2 cellular contexts compared by ENCODE assay signal in genomic region chrX:102085706-102086105, GRCh38.
TF ChIP-seq lines count a peak whose summit lies in the region.

No MANE protein-coding gene starts in this region.

TF ChIP-seq in SK-N-SH, 30 proteins besides CTCF, POLR2A, EP300 and RAD21:
- TF ChIP-seq, protein P1, sequence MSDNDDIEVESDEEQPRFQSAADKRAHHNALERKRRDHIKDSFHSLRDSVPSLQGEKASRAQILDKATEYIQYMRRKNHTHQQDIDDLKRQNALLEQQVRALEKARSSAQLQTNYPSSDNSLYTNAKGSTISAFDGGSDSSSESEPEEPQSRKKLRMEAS (IDR thresholded peaks at IDR 0.05; ENCODE audit: low read depth): no peak
- no peak for TF ChIP-seq NRF1 (IDR thresholded peaks at IDR 0.05; ENCODE audit: low read depth, low read length)

TF ChIP-seq in SK-N-SH treated with all-trans-retinoic acid at 6 μM for 48 hours, 23 proteins besides CTCF, POLR2A, EP300 and RAD21:
- TF ChIP-seq OSR1 (CRISPR knock-in tag; IDR thresholded peaks at IDR 0.05) (no peak), ESRRG (CRISPR knock-in tag; IDR thresholded peaks at IDR 0.05) (no peak), TOX (CRISPR knock-in tag; IDR thresholded peaks at IDR 0.05; ENCODE audit: borderline replicate concordance) (no peak), TCF4 (CRISPR knock-in tag; IDR thresholded peaks at IDR 0.05; ENCODE audit: borderline replicate concordance) (no peak), ZNF565 (CRISPR knock-in tag; conservative IDR thresholded peaks at IDR 0.05; ENCODE audit: low read depth) (no peak), PPARA (CRISPR knock-in tag; IDR thresholded peaks at IDR 0.05; ENCODE audit: borderline replicate concordance) (no peak)
- TF ChIP-seq, protein P2, sequence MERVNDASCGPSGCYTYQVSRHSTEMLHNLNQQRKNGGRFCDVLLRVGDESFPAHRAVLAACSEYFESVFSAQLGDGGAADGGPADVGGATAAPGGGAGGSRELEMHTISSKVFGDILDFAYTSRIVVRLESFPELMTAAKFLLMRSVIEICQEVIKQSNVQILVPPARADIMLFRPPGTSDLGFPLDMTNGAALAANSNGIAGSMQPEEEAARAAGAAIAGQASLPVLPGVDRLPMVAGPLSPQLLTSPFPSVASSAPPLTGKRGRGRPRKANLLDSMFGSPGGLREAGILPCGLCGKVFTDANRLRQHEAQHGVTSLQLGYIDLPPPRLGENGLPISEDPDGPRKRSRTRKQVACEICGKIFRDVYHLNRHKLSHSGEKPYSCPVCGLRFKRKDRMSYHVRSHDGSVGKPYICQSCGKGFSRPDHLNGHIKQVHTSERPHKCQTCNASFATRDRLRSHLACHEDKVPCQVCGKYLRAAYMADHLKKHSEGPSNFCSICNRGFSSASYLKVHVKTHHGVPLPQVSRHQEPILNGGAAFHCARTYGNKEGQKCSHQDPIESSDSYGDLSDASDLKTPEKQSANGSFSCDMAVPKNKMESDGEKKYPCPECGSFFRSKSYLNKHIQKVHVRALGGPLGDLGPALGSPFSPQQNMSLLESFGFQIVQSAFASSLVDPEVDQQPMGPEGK (CRISPR knock-in tag; IDR thresholded peaks at IDR 0.05; ENCODE audit: borderline replicate concordance): no peak
- TF ChIP-seq, protein P3, sequence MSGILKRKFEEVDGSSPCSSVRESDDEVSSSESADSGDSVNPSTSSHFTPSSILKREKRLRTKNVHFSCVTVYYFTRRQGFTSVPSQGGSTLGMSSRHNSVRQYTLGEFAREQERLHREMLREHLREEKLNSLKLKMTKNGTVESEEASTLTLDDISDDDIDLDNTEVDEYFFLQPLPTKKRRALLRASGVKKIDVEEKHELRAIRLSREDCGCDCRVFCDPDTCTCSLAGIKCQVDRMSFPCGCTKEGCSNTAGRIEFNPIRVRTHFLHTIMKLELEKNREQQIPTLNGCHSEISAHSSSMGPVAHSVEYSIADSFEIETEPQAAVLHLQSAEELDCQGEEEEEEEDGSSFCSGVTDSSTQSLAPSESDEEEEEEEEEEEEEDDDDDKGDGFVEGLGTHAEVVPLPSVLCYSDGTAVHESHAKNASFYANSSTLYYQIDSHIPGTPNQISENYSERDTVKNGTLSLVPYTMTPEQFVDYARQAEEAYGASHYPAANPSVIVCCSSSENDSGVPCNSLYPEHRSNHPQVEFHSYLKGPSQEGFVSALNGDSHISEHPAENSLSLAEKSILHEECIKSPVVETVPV (CRISPR knock-in tag; IDR thresholded peaks at IDR 0.05): no peak
TF ChIP-seq in SK-N-SH treated with all-trans-retinoic acid at 6 μM for 48 hours: peak in this region for 0.
